Comparison of ENCODE assay signal across 8 cellular contexts in genomic region chr16:81005644-81006471, GRCh38. TPM values are rescaled to one million over a fixed set of nuclear protein-coding genes. Genes with fewer than 3 reads are reported as not detected.
A peak's percentile ranks its signal among the peaks of the same experiment; 100 is the strongest.
DNase-seq lines count a peak whose midpoint lies in the region; ATAC-seq and TF ChIP-seq lines count a peak whose summit lies in the region.

No MANE protein-coding gene starts in this region.

- DNase-seq in astrocyte of the spinal cord (ENCODE audit: low read depth, low spot score) (peak; percentile 35), right lobe of liver (no peak), testis (peak; percentile 75), NCI-H2081 treated with DMSO at 0.1 percent for 48 hours (lab: John Stamatoyannopoulos, UW) (no peak)

- H3K79me2 ChIP-seq in DOHH2 (ENCODE audit: control insufficient read depth, low read length) (peaks cover 92% of the 10 kb centered on the region), KMS-11 (ENCODE audit: insufficient read depth, low read depth) (peaks cover 91% of the 10 kb centered on the region)

- peak overlapping the region; percentile 94 for H3K4me3 ChIP-seq in DOHH2 (ENCODE audit: low read length)
- H3K4me3 ChIP-seq in KMS-11 (IDR thresholded peaks at IDR 0.05; ENCODE audit: insufficient read depth, low read depth, low read length) = no peak overlapping the region
- peak overlapping the region; percentile 88 for H3K4me3 ChIP-seq in astrocyte of the spinal cord (ENCODE audit: low read depth, low read length)
- peak overlapping the region; percentile 86 to 98 (median 97) for H3K4me3 ChIP-seq in right lobe of liver
- peak overlapping the region; percentile 96 to 97 for H3K4me3 ChIP-seq in testis

- peak overlapping the region; percentile 84 for H2AFZ ChIP-seq in KMS-11 (ENCODE audit: low read depth)

- TF ChIP-seq POLR2A in right lobe of liver (IDR thresholded peaks at IDR 0.05) (no peak), testis (IDR thresholded peaks at IDR 0.05) (no peak)

- in situ Hi-C loops in astrocyte of the spinal cord (cut with HindIII; ENCODE audit: low sequenced_read_pairs) = no loop called here

- ATAC-seq in right lobe of liver (no peak), GM19035 (IDR thresholded peaks at IDR 0.05; ENCODE audit: unreplicated experiment) (no peak)
- ATAC-seq in activated CD4-positive, CD25-positive, alpha-beta regulatory T cell treated with anti-CD3 and anti-CD28 coated beads, Interleukin-2, amount 50 U/mL, for 24 hours = no peak

- TF ChIP-seq CTCF in DOHH2 (IDR thresholded peaks at IDR 0.05; ENCODE audit: low read depth, low read length, poor library complexity, severe bottlenecking) (no peak), KMS-11 (conservative IDR thresholded peaks at IDR 0.05; ENCODE audit: low read depth, low read length) (no peak), astrocyte of the spinal cord (IDR thresholded peaks at IDR 0.05; ENCODE audit: low read depth, low read length) (no peak), right lobe of liver (IDR thresholded peaks at IDR 0.05) (no peak), testis (IDR thresholded peaks at IDR 0.05) (no peak)

- H3K9ac ChIP-seq in KMS-11 = peak overlapping the region; percentile 91

- H4K20me1 ChIP-seq in DOHH2 (ENCODE audit: control insufficient read depth, insufficient read depth, low read depth, low read length) (peaks cover 34% of the 10 kb centered on the region), KMS-11 (ENCODE audit: insufficient read depth) (peaks cover 8% of the 10 kb centered on the region; the same call in 1 of the 2 replicates)

- H3F3A ChIP-seq in DOHH2 (ENCODE audit: control insufficient read depth, insufficient read depth) = peaks cover 5% of the 10 kb centered on the region; the same call in 1 of the 2 replicates

- no peaks in the 10 kb centered on the region for H3K9me3 ChIP-seq in DOHH2 (ENCODE audit: control insufficient read depth, insufficient read depth, low read length)
- no peaks in the 10 kb centered on the region for H3K9me3 ChIP-seq in right lobe of liver
- no peaks in the 10 kb centered on the region for H3K9me3 ChIP-seq in testis

- no peaks in the 10 kb centered on the region for H3K27me3 ChIP-seq in DOHH2 (ENCODE audit: control insufficient read depth, low read length)
- H3K27me3 ChIP-seq in KMS-11 (ENCODE audit: insufficient read depth, low read depth) = no peaks in the 10 kb centered on the region
- no peaks in the 10 kb centered on the region for H3K27me3 ChIP-seq in right lobe of liver
- no peaks in the 10 kb centered on the region for H3K27me3 ChIP-seq in testis

- peak overlapping the region; percentile 84 for H3K4me2 ChIP-seq in DOHH2 (ENCODE audit: low read length)
- H3K4me2 ChIP-seq in KMS-11 = peak overlapping the region; percentile 81

- intact Hi-C loops in right lobe of liver (cut with DNase I) (no loop called here), testis (cut with DNase I; ENCODE audit: low total_unique reads) (no loop called here)

- H3K4me1 ChIP-seq in DOHH2 (ENCODE audit: control insufficient read depth, low read length) = peaks cover 40% of the 10 kb centered on the region
- H3K4me1 ChIP-seq in KMS-11 (ENCODE audit: low read depth, poor library complexity, severe bottlenecking) = peaks cover 36% of the 10 kb centered on the region
- H3K4me1 ChIP-seq in right lobe of liver = peaks cover 0 to 27% (median 6%) of the 10 kb centered on the region in 4 donors
- H3K4me1 ChIP-seq in testis = peaks cover 15% of the 10 kb centered on the region

- H3K36me3 ChIP-seq in DOHH2 (ENCODE audit: control insufficient read depth, low read length) (peaks cover 43% of the 10 kb centered on the region), KMS-11 (ENCODE audit: insufficient read depth) (no peaks in the 10 kb centered on the region; the same call in 1 of the 2 replicates), right lobe of liver (no peaks in the 10 kb centered on the region), testis (ENCODE audit: low read depth, missing control alignments) (no peaks in the 10 kb centered on the region)

- no peaks in the 10 kb centered on the region for H3K9me2 ChIP-seq in DOHH2 (replicated peaks; ENCODE audit: control insufficient read depth, low read length)

- H3K27ac ChIP-seq in DOHH2 (ENCODE audit: low read depth, low read length) = peak overlapping the region; percentile 86
- peak overlapping the region; percentile 95 for H3K27ac ChIP-seq in KMS-11
- peak overlapping the region; percentile 98 to 99 (median 98) for H3K27ac ChIP-seq in right lobe of liver
- peak overlapping the region; percentile 94 to 99 for H3K27ac ChIP-seq in testis

- 8% methylated on average over 24 of the region's 27 CpGs for WGBS in right lobe of liver (ENCODE audit: insufficient coverage, low coverage, low lambda C conversion rate, missing lambda C conversion rate)
- 9 to 11% methylated on average over 20 to 27 of the region's 27 CpGs for WGBS in testis, 2 donors

RNA-seq across cellular contexts. Expression of gene CMC2, which starts 0.8 kb away (rescaled TPM):
- total RNA-seq in right lobe of liver (10 to 100 TPM; 23.5 to 58.3 (median 42.1) TPM), testis (10 to 100 TPM; 63.7 to 84.1 TPM)
- 184 TPM for polyA plus RNA-seq in testis (ENCODE audit: insufficient read depth, low read depth, low replicate concordance)

RNA-seq across cellular contexts. Expression of gene CENPN, which starts 1.2 kb away (rescaled TPM):
- total RNA-seq in right lobe of liver = 10 to 100 TPM in 1 of 6 experiments, 1 to 10 TPM in 5; 6.6 to 11.4 (median 7.9) TPM
- 10 to 100 TPM; 11.5 to 39.1 TPM for total RNA-seq in testis
- polyA plus RNA-seq in testis (ENCODE audit: insufficient read depth, low read depth, low replicate concordance) = 19.3 TPM

RNA-seq across cellular contexts. Expression of gene ATMIN, which starts 29.8 kb away (rescaled TPM):
- 10 to 100 TPM; 12.8 to 15.5 (median 14.6) TPM for total RNA-seq in right lobe of liver
- 10 to 100 TPM; 53.6 to 65.2 TPM for total RNA-seq in testis
- polyA plus RNA-seq in testis (ENCODE audit: insufficient read depth, low read depth, low replicate concordance) = 97.3 TPM

Comparison
In these comparisons a context has a peak if more than half of its experiments do, and no peak if none do; other contexts are left out.
1. DNase-seq: peak in astrocyte of the spinal cord (single experiment) and testis (single experiment); none in right lobe of liver (0 of 3) and NCI-H2081 treated with DMSO at 0.1 percent for 48 hours (single experiment).
2. Peak in every context shown above with its lines, with median percentiles within 50 percentile points of each other: H3K27ac ChIP-seq.